In genomic region chr7:44257618-44258422, GRCh38 we compare ENCODE assay signal across 8 cellular contexts. TPM values are rescaled to one million over a fixed set of nuclear protein-coding genes. Genes with fewer than 3 reads are reported as not detected.
DNase-seq lines count a peak whose midpoint lies in the region; ATAC-seq, FAIRE-seq and TF ChIP-seq lines count a peak whose summit lies in the region.

No MANE protein-coding gene starts in this region.

- ATAC-seq in HG02610 (IDR thresholded peaks at IDR 0.05; ENCODE audit: unreplicated experiment): peak; percentile 90
- peak; percentile 93 for ATAC-seq in stimulated activated naive CD8-positive, alpha-beta T cell treated with anti-CD3 and anti-CD28 coated beads, Interleukin-15, amount 100 ng/mL, for 72 hours

- DNase-seq in GM12891 (ENCODE audit: insufficient read length, low spot score) (peak; percentile 84), NK-92 (lab: John Stamatoyannopoulos, UW; ENCODE audit: unreplicated experiment) (peak; percentile 4), activated T-cell treated with anti-CD3 and anti-CD28 coated beads for 1 hour (ENCODE audit: low read depth) (peak; percentile 36), erythroblast (lab: John Stamatoyannopoulos, UW) (peak; percentile 8 to 23), NCI-H345 (lab: John Stamatoyannopoulos, UW) (no peak)
- peak; percentile 76 to 81 for DNase-seq in stimulated activated naive CD8-positive, alpha-beta T cell treated with anti-CD3 and anti-CD28 coated beads, Interleukin-15, amount 100 ng/mL, for 72 hours

- peak overlapping the region in 1 of 2 donors; percentile 79 for H3K4me3 Mint-ChIP-seq in stimulated activated naive CD8-positive, alpha-beta T cell treated with anti-CD3 and anti-CD28 coated beads, Interleukin-15, amount 100 ng/mL, for 72 hours

- H3K9me3 ChIP-seq in neural cell (ENCODE audit: low read length): no peaks in the 10 kb centered on the region

- no peak overlapping the region for H3K4me3 ChIP-seq in neural cell (ENCODE audit: low read length)

- H3K9ac ChIP-seq in neural cell (ENCODE audit: low read length): peak overlapping the region; percentile 34

- no peaks in the 10 kb centered on the region for H3K27me3 Mint-ChIP-seq in stimulated activated naive CD8-positive, alpha-beta T cell treated with anti-CD3 and anti-CD28 coated beads, Interleukin-15, amount 100 ng/mL, for 72 hours

- H3K9me2 ChIP-seq in neural cell (ENCODE audit: insufficient read depth, low read length): no peaks in the 10 kb centered on the region

- no peak overlapping the region for H3K4me2 ChIP-seq in neural cell (ENCODE audit: low read length)

- no peak for TF ChIP-seq RAD21 in neural cell (conservative IDR thresholded peaks at IDR 0.05)

- TF ChIP-seq POLR2A in GM12891 (IDR thresholded peaks at IDR 0.05; ENCODE audit: low read depth, low read length): no peak
- TF ChIP-seq POLR2A in erythroblast (IDR thresholded peaks at IDR 0.05; ENCODE audit: low read length): no peak

- peak; percentile 30 for TF ChIP-seq EP300 in neural cell (conservative IDR thresholded peaks at IDR 0.05; ENCODE audit: poor library complexity, severe bottlenecking)

- H2AFZ ChIP-seq in neural cell (ENCODE audit: low read depth, low read length): no peak overlapping the region

- TF ChIP-seq CTCF in neural cell (IDR thresholded peaks at IDR 0.05; ENCODE audit: poor library complexity, severe bottlenecking): no peak

- H3K27me3 ChIP-seq in neural cell (ENCODE audit: insufficient read depth, low read depth, low read length): no peaks in the 10 kb centered on the region

- FAIRE-seq in GM12891 (lab: Jason Lieb, UNC): peak; percentile 100

- H3K36me3 ChIP-seq in neural cell (ENCODE audit: insufficient read depth, low read length): no peaks in the 10 kb centered on the region

- H3F3A ChIP-seq in neural cell (ENCODE audit: insufficient read depth, low read length, poor library complexity, severe bottlenecking): no peaks in the 10 kb centered on the region

- no peaks in the 10 kb centered on the region for H4K20me1 ChIP-seq in neural cell (ENCODE audit: insufficient read depth)

- H3K27ac Mint-ChIP-seq in stimulated activated naive CD8-positive, alpha-beta T cell treated with anti-CD3 and anti-CD28 coated beads, Interleukin-15, amount 100 ng/mL, for 72 hours: peak overlapping the region; percentile 95 to 97

- no peaks in the 10 kb centered on the region for H3K79me2 ChIP-seq in neural cell (replicated peaks; ENCODE audit: insufficient read depth, low read length)

- peaks cover 64% of the 10 kb centered on the region for H3K4me1 Mint-ChIP-seq in stimulated activated naive CD8-positive, alpha-beta T cell treated with anti-CD3 and anti-CD28 coated beads, Interleukin-15, amount 100 ng/mL, for 72 hours

- H3K9me3 Mint-ChIP-seq in stimulated activated naive CD8-positive, alpha-beta T cell treated with anti-CD3 and anti-CD28 coated beads, Interleukin-15, amount 100 ng/mL, for 72 hours: peaks cover 0 to 6% of the 10 kb centered on the region in 2 donors

- peak overlapping the region; percentile 45 for H3K27ac ChIP-seq in neural cell (ENCODE audit: low read length)

TF ChIP-seq in GM12891, 5 proteins besides CTCF, POLR2A, EP300 and RAD21:
- TF ChIP-seq SPI1 (IDR thresholded peaks at IDR 0.05; ENCODE audit: low read depth, low read length) (peak; percentile 76), POU2F2 (IDR thresholded peaks at IDR 0.05; ENCODE audit: low read depth, low read length) (peak; percentile 97), PAX5 (IDR thresholded peaks at IDR 0.05; ENCODE audit: insufficient read depth, low read length, severe bottlenecking) (no peak), POLR2AphosphoS5 (IDR thresholded peaks at IDR 0.05; ENCODE audit: low read depth, low read length) (no peak), TAF1 (IDR thresholded peaks at IDR 0.05; ENCODE audit: low read depth, low read length) (no peak)

TF ChIP-seq in neural cell, 6 proteins besides CTCF, POLR2A, EP300 and RAD21:
- no peak for TF ChIP-seq EZH2 (IDR thresholded peaks at IDR 0.05; ENCODE audit: borderline replicate concordance, insufficient read depth, low read length, poor library complexity, severe bottlenecking)
- TF ChIP-seq MXI1 (conservative IDR thresholded peaks at IDR 0.05; ENCODE audit: poor library complexity, severe bottlenecking): no peak
- no peak for TF ChIP-seq REST (IDR thresholded peaks at IDR 0.05; ENCODE audit: borderline replicate concordance)
- no peak for TF ChIP-seq SMC3 (conservative IDR thresholded peaks at IDR 0.05; ENCODE audit: poor library complexity)
- no peak for TF ChIP-seq TAF1 (IDR thresholded peaks at IDR 0.05; ENCODE audit: low read depth)
- TF ChIP-seq POLR2AphosphoS5 (IDR thresholded peaks at IDR 0.05): no peak

RNA-seq across cellular contexts. Expression of gene YKT6, which starts 57.0 kb away (rescaled TPM):
- 49.1 TPM for polyA plus RNA-seq in GM12891 (2012; ENCODE audit: low read depth, missing spikeins)
- 93.4 and 114 TPM in 2 replicates for polyA plus RNA-seq in neural cell
- polyA minus RNA-seq in neural cell: 111 and 112 TPM in 2 replicates
